Comparison of ENCODE assay signal across 6 cellular contexts in genomic region chr7:127587663-127588018, GRCh38. TPM values are rescaled to one million over a fixed set of nuclear protein-coding genes. Genes with fewer than 3 reads are reported as not detected.
DNase-seq lines count a peak whose midpoint lies in the region; ATAC-seq and TF ChIP-seq lines count a peak whose summit lies in the region.

No MANE protein-coding gene starts in this region.

- ATAC-seq in GM21526 (IDR thresholded peaks at IDR 0.05; ENCODE audit: low FRiP score, unreplicated experiment), result no peak

- H3K27me3 Mint-ChIP-seq in brain (peaks cover 13% of the 10 kb centered on the region), nephron progenitor cell (ENCODE audit: low read depth, poor library complexity) (peaks cover 11% of the 10 kb centered on the region)

- H3K4me3 ChIP-seq in GM12875 (ENCODE audit: low read depth, low read length), result peak overlapping the region; percentile 88

- H3K36me3 Mint-ChIP-seq in brain, result peaks cover 48% of the 10 kb centered on the region
- peaks cover 40% of the 10 kb centered on the region for H3K36me3 Mint-ChIP-seq in nephron progenitor cell (ENCODE audit: low read depth)

- H3K4me3 Mint-ChIP-seq in brain, result peak overlapping the region; percentile 75 to 98 (median 96)
- peak overlapping the region; percentile 94 for H3K4me3 Mint-ChIP-seq in nephron progenitor cell

- peaks cover 0 to 3% (median 0%) of the 10 kb centered on the region in 5 experiments for H3K9me3 Mint-ChIP-seq in brain
- peaks cover 15% of the 10 kb centered on the region for H3K9me3 Mint-ChIP-seq in nephron progenitor cell

- H3K27ac Mint-ChIP-seq in brain (peak overlapping the region in 2 of 5 experiments; percentile 30 to 92), nephron progenitor cell (no peak overlapping the region)

- no peak for TF ChIP-seq CTCF in GM12875 (IDR thresholded peaks at IDR 0.05; ENCODE audit: borderline replicate concordance, insufficient read depth, low read depth, low read length)
- no peak for TF ChIP-seq CTCF in brain (conservative IDR thresholded peaks at IDR 0.05)
- TF ChIP-seq CTCF in nephron progenitor cell (IDR thresholded peaks at IDR 0.05), result no peak

- H3K4me1 Mint-ChIP-seq in brain, result peaks cover 62% of the 10 kb centered on the region
- H3K4me1 Mint-ChIP-seq in nephron progenitor cell, result peaks cover 36% of the 10 kb centered on the region

- peak; percentile 10 for DNase-seq in nephron progenitor cell
- no peak for DNase-seq in GM19240 (ENCODE audit: insufficient read length, low spot score)
- no peak for DNase-seq in DMS53 (lab: John Stamatoyannopoulos, UW)

RNA-seq across cellular contexts. Expression of gene ARF5, which starts 0.6 kb away (rescaled TPM):
- 328 TPM for polyA plus RNA-seq in brain (ENCODE audit: insufficient read depth, low read depth, low replicate concordance)

RNA-seq across cellular contexts. Expression of gene GCC1, which starts 2.2 kb away (rescaled TPM):
- polyA plus RNA-seq in brain (ENCODE audit: insufficient read depth, low read depth, low replicate concordance), result 9.7 TPM

RNA-seq across cellular contexts. Expression of gene FSCN3, which starts 5.9 kb away (rescaled TPM):
- polyA plus RNA-seq in brain (ENCODE audit: insufficient read depth, low read depth, low replicate concordance), result 1.3 TPM

RNA-seq across cellular contexts. Expression of gene PAX4, which starts 30.3 kb away (rescaled TPM):
- polyA plus RNA-seq in brain (ENCODE audit: insufficient read depth, low read depth, low replicate concordance), result not detected
